ENCODE assay signal across 1 cellular context in genomic region chr11:65919151-65920034, GRCh38.
A peak's percentile ranks its signal among the peaks of the same experiment; 100 is the strongest.
TF ChIP-seq lines count a peak whose summit lies in the region.

TSS of gene DRAP1 (plus strand) at chr11:65919426. CDS start at chr11:65919502, 76 bp downstream.

TF ChIP-seq in K562, 482 proteins besides CTCF, POLR2A, EP300 and RAD21 (continued from another document and continues in another):
- TF ChIP-seq FOS (IDR thresholded peaks at IDR 0.05; ENCODE audit: extremely low read depth, insufficient read length) (no peak), CHD1 (IDR thresholded peaks at IDR 0.05; ENCODE audit: low read length) (no peak), ZNF436 (CRISPR knock-in tag; IDR thresholded peaks at IDR 0.05) (0 out of 2 replicates have a peak, but pooled peaks have one; percentile 15), WHSC1 (IDR thresholded peaks at IDR 0.05; ENCODE audit: low read length) (no peak), ZNF551 (CRISPR knock-in tag; IDR thresholded peaks at IDR 0.05) (no peak), MYBL2 (IDR thresholded peaks at IDR 0.05; ENCODE audit: low read depth) (no peak), MYBL2 (CRISPR knock-in tag; IDR thresholded peaks at IDR 0.05; ENCODE audit: borderline replicate concordance) (no peak), SNIP1 (IDR thresholded peaks at IDR 0.05; ENCODE audit: low read depth) (no peak), HES1 (IDR thresholded peaks at IDR 0.05; ENCODE audit: low read depth) (no peak), DEAF1 (CRISPR knock-in tag; IDR thresholded peaks at IDR 0.05) (0 out of 2 replicates have a peak, but pooled peaks have one; percentile 30), ADNP (tag; IDR thresholded peaks at IDR 0.05) (no peak), NR2C1 (IDR thresholded peaks at IDR 0.05) (no peak), NR2C1 (tag; IDR thresholded peaks at IDR 0.05) (no peak), ZFP30 (CRISPR knock-in tag; IDR thresholded peaks at IDR 0.05; ENCODE audit: borderline replicate concordance) (no peak), PBX2 (CRISPR knock-in tag; IDR thresholded peaks at IDR 0.05; ENCODE audit: low read depth) (no peak), PBX2 (tag; conservative IDR thresholded peaks at IDR 0.05; ENCODE audit: low read depth) (no peak), ZNF121 (CRISPR knock-in tag; conservative IDR thresholded peaks at IDR 0.05) (no peak), E2F5 (CRISPR knock-in tag; IDR thresholded peaks at IDR 0.05) (no peak), SAFB2 (IDR thresholded peaks at IDR 0.05; ENCODE audit: borderline replicate concordance, low read depth, low read length, severe bottlenecking) (no peak), TCF3 (CRISPR knock-in tag; IDR thresholded peaks at IDR 0.05) (peak; percentile 29; the same call in 1 of the 2 replicates), GTF3C2 (IDR thresholded peaks at IDR 0.05; ENCODE audit: borderline replicate concordance, extremely low read depth, insufficient read length) (no peak), SOX6 (IDR thresholded peaks at IDR 0.05) (peak; percentile 67; the same call in 1 of the 2 replicates), KLF13 (tag; IDR thresholded peaks at IDR 0.05; ENCODE audit: borderline replicate concordance, low read depth) (peak; percentile 87), PHF8 (IDR thresholded peaks at IDR 0.05; ENCODE audit: borderline replicate concordance, low read length) (peak; percentile 52; the same call in 1 of the 2 replicates), CSDE1 (IDR thresholded peaks at IDR 0.05) (no peak), ZNF75A (CRISPR knock-in tag; IDR thresholded peaks at IDR 0.05) (no peak), EP400 (IDR thresholded peaks at IDR 0.05) (peak; percentile 54; the same call in 1 of the 2 replicates), FOXM1 (IDR thresholded peaks at IDR 0.05; ENCODE audit: low read depth) (peak; percentile 99), FOXM1 (CRISPR knock-in tag; IDR thresholded peaks at IDR 0.05; ENCODE audit: low read depth) (0 out of 2 replicates have a peak, but pooled peaks have one; percentile 47), RUNX1 (IDR thresholded peaks at IDR 0.05; ENCODE audit: low read depth) (peak; percentile 84; the same call in 1 of the 2 replicates), THRAP3 (IDR thresholded peaks at IDR 0.05; ENCODE audit: borderline replicate concordance) (no peak), ZNF280A (IDR thresholded peaks at IDR 0.05; ENCODE audit: low read depth, partially characterized antibody) (no peak), NR2C2 (CRISPR knock-in tag; IDR thresholded peaks at IDR 0.05) (peak; percentile 67), NR2C2 (tag; IDR thresholded peaks at IDR 0.05) (peak; percentile 76), RNF219 (CRISPR knock-in tag; IDR thresholded peaks at IDR 0.05) (no peak), RHOXF2B (CRISPR knock-in tag; conservative IDR thresholded peaks at IDR 0.05) (0 out of 2 replicates have a peak, but pooled peaks have one; percentile 44), KDM4B (IDR thresholded peaks at IDR 0.05; ENCODE audit: borderline replicate concordance in 2 of 2, low read depth in 1 of 2) (peak in 1 of 2 experiments; percentile 80; a peak in 1 of 4 replicates), ZNF12 (CRISPR knock-in tag; IDR thresholded peaks at IDR 0.05) (no peak), BDP1 (IDR thresholded peaks at IDR 0.05; ENCODE audit: insufficient read depth, insufficient read length) (no peak), THAP12 (CRISPR knock-in tag; IDR thresholded peaks at IDR 0.05) (peak; percentile 92), MAX (CRISPR knock-in tag; IDR thresholded peaks at IDR 0.05) (peak; percentile 58), TCFL5 (CRISPR knock-in tag; conservative IDR thresholded peaks at IDR 0.05) (no peak), BMI1 (IDR thresholded peaks at IDR 0.05; ENCODE audit: low read length) (no peak), DPF2 (IDR thresholded peaks at IDR 0.05) (no peak), GABPB2 (CRISPR knock-in tag; conservative IDR thresholded peaks at IDR 0.05) (no peak), BRF1 (IDR thresholded peaks at IDR 0.05; ENCODE audit: borderline replicate concordance, extremely low read depth, insufficient read length) (no peak), ZNF23 (CRISPR knock-in tag; IDR thresholded peaks at IDR 0.05) (no peak), GTF2E2 (tag; IDR thresholded peaks at IDR 0.05) (no peak)
